Comparison of ENCODE assay signal across 8 cellular contexts in genomic region chr22:21666786-21667185, GRCh38.
DNase-seq lines count a peak whose midpoint lies in the region; ATAC-seq and TF ChIP-seq lines count a peak whose summit lies in the region.

No MANE protein-coding gene starts in this region.

- no peaks in the 10 kb centered on the region for H3K27me3 Mint-ChIP-seq in dendritic cell treated with granulocyte-macrophage colony-stimulating factor and Interleukin-4, amounts not matched to agents 40 ng/mL and 50 ng/mL, for 4 days
- H3K27me3 Mint-ChIP-seq in nephron progenitor cell (ENCODE audit: low read depth, poor library complexity), result peaks cover 10% of the 10 kb centered on the region

- no peaks in the 10 kb centered on the region for H3K9me3 Mint-ChIP-seq in dendritic cell treated with granulocyte-macrophage colony-stimulating factor and Interleukin-4, amounts not matched to agents 40 ng/mL and 50 ng/mL, for 4 days
- H3K9me3 Mint-ChIP-seq in nephron progenitor cell, result no peaks in the 10 kb centered on the region

- peaks cover 0 to 25% (median 14%) of the 10 kb centered on the region in 11 experiments; a peak in 14 of 22 replicates for H4K20me1 ChIP-seq in BLaER1 treated with 17β-estradiol and CSF1 and Interleukin-3, amounts not matched to agents 10 nM and 100 nM
- no peaks in the 10 kb centered on the region for H4K20me1 ChIP-seq in Loucy (ENCODE audit: insufficient read depth, low read length, poor library complexity, severe bottlenecking)

- H3K4me1 Mint-ChIP-seq in dendritic cell treated with granulocyte-macrophage colony-stimulating factor and Interleukin-4, amounts not matched to agents 40 ng/mL and 50 ng/mL, for 4 days (ENCODE audit: low read depth), result peaks cover 49% of the 10 kb centered on the region
- peaks cover 26% of the 10 kb centered on the region for H3K4me1 Mint-ChIP-seq in nephron progenitor cell

- peak overlapping the region; percentile 99 for H3K27ac Mint-ChIP-seq in dendritic cell treated with granulocyte-macrophage colony-stimulating factor and Interleukin-4, amounts not matched to agents 40 ng/mL and 50 ng/mL, for 4 days
- peak overlapping the region; percentile 85 for H3K27ac Mint-ChIP-seq in nephron progenitor cell

- no peaks in the 10 kb centered on the region for H3K9me2 ChIP-seq in Loucy (replicated peaks; ENCODE audit: low read depth, low read length)

- H3K36me3 ChIP-seq in BLaER1 treated with 17β-estradiol and CSF1 and Interleukin-3, amounts not matched to agents 10 nM and 100 nM, result peaks cover 24 to 30% (median 28%) of the 10 kb centered on the region in 11 experiments
- H3K36me3 ChIP-seq in Loucy (ENCODE audit: insufficient read depth, low read length), result peaks cover 13% of the 10 kb centered on the region; the same call in 1 of the 2 replicates

- H3K27ac ChIP-seq in BLaER1 treated with 17β-estradiol and CSF1 and Interleukin-3, amounts not matched to agents 10 nM and 100 nM, result peak overlapping the region; percentile 76 to 91 (median 86); a peak in 19 of 22 replicates

- H3K4me2 ChIP-seq in BLaER1 treated with 17β-estradiol and CSF1 and Interleukin-3, amounts not matched to agents 10 nM and 100 nM, result peak overlapping the region; percentile 83 to 93 (median 89)
- H3K4me2 ChIP-seq in Loucy (ENCODE audit: low read depth, low read length, poor library complexity, severe bottlenecking), result peak overlapping the region; percentile 77

- DNase-seq in nephron progenitor cell, result no peak
- no peak for DNase-seq in SW480 (ENCODE audit: low spot score)

- peak overlapping the region; percentile 80 to 90 (median 86) for H3K9ac ChIP-seq in BLaER1 treated with 17β-estradiol and CSF1 and Interleukin-3, amounts not matched to agents 10 nM and 100 nM
- peak overlapping the region; percentile 64 for H3K9ac ChIP-seq in Loucy (ENCODE audit: low read depth, low read length, poor library complexity, severe bottlenecking)

- ATAC-seq in GM19035 (IDR thresholded peaks at IDR 0.05; ENCODE audit: unreplicated experiment) (no peak), HG03354 (IDR thresholded peaks at IDR 0.05; ENCODE audit: poor library complexity, severe bottlenecking, unreplicated experiment) (no peak), HG03565 (IDR thresholded peaks at IDR 0.05; ENCODE audit: unreplicated experiment) (no peak)

- TF ChIP-seq CTCF in Loucy (conservative IDR thresholded peaks at IDR 0.05; ENCODE audit: low read length) (no peak), nephron progenitor cell (IDR thresholded peaks at IDR 0.05) (no peak)

- peaks cover 33% of the 10 kb centered on the region; the same call in 1 of the 2 replicates for H3K79me2 ChIP-seq in Loucy (ENCODE audit: insufficient read depth, low read length)

- H3K27me3 ChIP-seq in BLaER1 treated with 17β-estradiol and CSF1 and Interleukin-3, amounts not matched to agents 10 nM and 100 nM, result no peaks in the 10 kb centered on the region
- no peaks in the 10 kb centered on the region for H3K27me3 ChIP-seq in Loucy (ENCODE audit: insufficient read depth, low read length, poor library complexity, severe bottlenecking)

- H2AFZ ChIP-seq in Loucy (ENCODE audit: low read length), result no peak overlapping the region

- H3K4me1 ChIP-seq in BLaER1 treated with 17β-estradiol and CSF1 and Interleukin-3, amounts not matched to agents 10 nM and 100 nM, result peaks cover 19 to 35% (median 30%) of the 10 kb centered on the region in 10 experiments
- H3K4me1 ChIP-seq in Loucy (ENCODE audit: insufficient read depth, low read length, poor library complexity, severe bottlenecking), result peaks cover 6% of the 10 kb centered on the region

- H3K4me3 Mint-ChIP-seq in dendritic cell treated with granulocyte-macrophage colony-stimulating factor and Interleukin-4, amounts not matched to agents 40 ng/mL and 50 ng/mL, for 4 days, result peak overlapping the region; percentile 97
- peak overlapping the region; percentile 97 for H3K4me3 Mint-ChIP-seq in nephron progenitor cell

- H3F3A ChIP-seq in Loucy (ENCODE audit: low read depth), result no peaks in the 10 kb centered on the region

- intact Hi-C loops in dendritic cell treated with granulocyte-macrophage colony-stimulating factor and Interleukin-4, amounts not matched to agents 40 ng/mL and 50 ng/mL, for 4 days (cut with micrococcal nuclease), result no loop called here

- peak overlapping the region; percentile 68 to 97 (median 81) for H3K4me3 ChIP-seq in BLaER1 treated with 17β-estradiol and CSF1 and Interleukin-3, amounts not matched to agents 10 nM and 100 nM
- peak overlapping the region; percentile 82 for H3K4me3 ChIP-seq in Loucy (ENCODE audit: low read length, poor library complexity, severe bottlenecking)

- no peaks in the 10 kb centered on the region for H3K9me3 ChIP-seq in BLaER1 treated with 17β-estradiol and CSF1 and Interleukin-3, amounts not matched to agents 10 nM and 100 nM (replicated peaks in 1 of 11)
- no peaks in the 10 kb centered on the region for H3K9me3 ChIP-seq in Loucy (ENCODE audit: insufficient read depth, low read depth, low read length)

- peaks cover 47% of the 10 kb centered on the region for H3K36me3 Mint-ChIP-seq in dendritic cell treated with granulocyte-macrophage colony-stimulating factor and Interleukin-4, amounts not matched to agents 40 ng/mL and 50 ng/mL, for 4 days (ENCODE audit: low read depth)
- peaks cover 25% of the 10 kb centered on the region for H3K36me3 Mint-ChIP-seq in nephron progenitor cell (ENCODE audit: low read depth)
